ENCODE assay signal across 8 cellular contexts in genomic region chr19:49889687-49890348, GRCh38. TPM values are rescaled to one million over a fixed set of nuclear protein-coding genes. Genes with fewer than 3 reads are reported as not detected.
A peak's percentile ranks its signal among the peaks of the same experiment; 100 is the strongest.
DNase-seq lines count a peak whose midpoint lies in the region; ATAC-seq and TF ChIP-seq lines count a peak whose summit lies in the region.

No MANE protein-coding gene starts in this region.

- H3K79me2 ChIP-seq in OCI-LY3 (ENCODE audit: low read length) = peaks cover 23% of the 10 kb centered on the region

- H3K27ac ChIP-seq in OCI-LY3 (ENCODE audit: low read length) (peak overlapping the region; percentile 78), upper lobe of left lung (no peak overlapping the region)

- peaks cover 41% of the 10 kb centered on the region for H4K20me1 ChIP-seq in OCI-LY3 (ENCODE audit: insufficient read depth, low read length)

- peak in 1 of 4 donors; percentile 20 for TF ChIP-seq POLR2A in upper lobe of left lung (IDR thresholded peaks at IDR 0.05)

- H3K4me1 ChIP-seq in OCI-LY3 (ENCODE audit: low read length) (peaks cover 69% of the 10 kb centered on the region), upper lobe of left lung (peaks cover 10 to 13% (median 11%) of the 10 kb centered on the region in 4 donors)

- TF ChIP-seq CTCF in OCI-LY3 (IDR thresholded peaks at IDR 0.05; ENCODE audit: low read depth, low read length) (no peak), upper lobe of left lung (IDR thresholded peaks at IDR 0.05) (peak; percentile 67 to 96 (median 91))

- H3K9ac ChIP-seq in OCI-LY3 (ENCODE audit: low read length) = no peak overlapping the region

- H3K27me3 ChIP-seq in OCI-LY3 (ENCODE audit: low read depth, low read length) = no peaks in the 10 kb centered on the region
- H3K27me3 ChIP-seq in upper lobe of left lung = peaks cover 0 to 3% (median 0%) of the 10 kb centered on the region in 4 donors
- H3K27me3 ChIP-seq in MG63 = no peaks in the 10 kb centered on the region

- intact Hi-C loops in Right ventricle myocardium inferior (cut with DNase I) (no loop called here), posterior vena cava (cut with DNase I) (no loop called here)

- H3K36me3 ChIP-seq in OCI-LY3 (replicated peaks; ENCODE audit: low read depth, low read length) = peaks cover 58% of the 10 kb centered on the region
- peaks cover 3 to 25% (median 16%) of the 10 kb centered on the region in 4 donors for H3K36me3 ChIP-seq in upper lobe of left lung
- peaks cover 3% of the 10 kb centered on the region for H3K36me3 ChIP-seq in MG63

- 38% methylated on average over 68 of the region's 71 CpGs; no CpG with 5 or more reads in 1 of the 2 donors for WGBS in upper lobe of left lung, 2 donors

- peak; percentile 68 for ATAC-seq in Right ventricle myocardium inferior
- ATAC-seq in upper lobe of left lung (ENCODE audit: low FRiP score in 2 of 2) = peak; percentile 50 to 89
- ATAC-seq in GM21786 (IDR thresholded peaks at IDR 0.05; ENCODE audit: unreplicated experiment) = no peak

- no peak overlapping the region; the same call in 1 of the 2 replicates for H3K4me3 ChIP-seq in OCI-LY3 (ENCODE audit: low read length)
- H3K4me3 ChIP-seq in upper lobe of left lung = peak overlapping the region in 3 of 4 donors; percentile 33 to 52 (median 43)
- no peak overlapping the region for H3K4me3 ChIP-seq in MG63

- no peaks in the 10 kb centered on the region for H3K9me3 ChIP-seq in OCI-LY3 (ENCODE audit: insufficient read depth, low read length)
- no peaks in the 10 kb centered on the region for H3K9me3 ChIP-seq in upper lobe of left lung
- H3K9me3 ChIP-seq in MG63 = no peaks in the 10 kb centered on the region

- peak overlapping the region; percentile 56 for H3K4me2 ChIP-seq in OCI-LY3 (ENCODE audit: low read length)

- no peak for TF ChIP-seq EP300 in upper lobe of left lung (IDR thresholded peaks at IDR 0.05)

- no peak overlapping the region for H2AFZ ChIP-seq in OCI-LY3 (ENCODE audit: low read depth, low read length)

- peak; percentile 75 for DNase-seq in GM03348 (ENCODE audit: low spot score)
- DNase-seq in activated naive CD4-positive, alpha-beta T cell treated with Interleukin-2 at 50 U/mL for 16 hours = peak; percentile 77
- DNase-seq in Right ventricle myocardium inferior (ENCODE audit: missing footprints) = peak; percentile 91
- DNase-seq in posterior vena cava (ENCODE audit: low spot score) = peak; percentile 94
- peak; percentile 77 to 96 for DNase-seq in upper lobe of left lung
- no peak for DNase-seq in MG63

RNA-seq across cellular contexts. Expression of gene IL4I1, which starts 6.9 kb away (rescaled TPM):
- total RNA-seq in Right ventricle myocardium inferior (0.30 TPM), posterior vena cava (1 to 10 TPM; 1.1 to 1.3 TPM), upper lobe of left lung (1 to 10 TPM in 5 of 6 donors, under 1 TPM in 1; 0.44 to 7.3 (median 2.1) TPM)
- 3.6 TPM in 1 of 2 replicates, not detected in the other for total RNA-seq in MG63 (2014; rRNA removed; shearing (Covaris generic); ENCODE audit: low replicate concordance)

RNA-seq across cellular contexts. Expression of gene TBC1D17, which starts 12.3 kb away (rescaled TPM):
- total RNA-seq in Right ventricle myocardium inferior = 44.9 TPM
- total RNA-seq in posterior vena cava = 10 to 100 TPM; 28.7 to 36.3 TPM
- 100 to 1,000 TPM in 1 of 6 donors, 10 to 100 TPM in 5; 22.9 to 140 (median 61.2) TPM for total RNA-seq in upper lobe of left lung
- total RNA-seq in MG63 (2014; rRNA removed; shearing (Covaris generic); ENCODE audit: low replicate concordance) = 5.2 and 11.5 TPM in 2 replicates

RNA-seq across cellular contexts. Expression of gene AKT1S1, which starts 12.7 kb away (rescaled TPM):
- total RNA-seq in Right ventricle myocardium inferior = 37.2 TPM
- total RNA-seq in posterior vena cava = 10 to 100 TPM; 26.5 to 28.9 TPM
- 10 to 100 TPM; 11.8 to 35.5 (median 25.7) TPM for total RNA-seq in upper lobe of left lung
- 12.1 and 16.5 TPM in 2 replicates for total RNA-seq in MG63 (2014; rRNA removed; shearing (Covaris generic); ENCODE audit: low replicate concordance)

RNA-seq across cellular contexts. Expression of gene PNKP, which starts 22.4 kb away (rescaled TPM):
- total RNA-seq in Right ventricle myocardium inferior (36.9 TPM), posterior vena cava (10 to 100 TPM; 40.5 to 43.4 TPM), upper lobe of left lung (100 to 1,000 TPM in 2 of 6 donors, 10 to 100 TPM in 4; 47.6 to 321 (median 88.6) TPM)
- 29.4 and 46.4 TPM in 2 replicates for total RNA-seq in MG63 (2014; rRNA removed; shearing (Covaris generic); ENCODE audit: low replicate concordance)

RNA-seq across cellular contexts. Expression of gene PTOV1, which starts 38.9 kb away (rescaled TPM):
- 122 TPM for total RNA-seq in Right ventricle myocardium inferior
- 10 to 100 TPM; 78.7 to 95.2 TPM for total RNA-seq in posterior vena cava
- 100 to 1,000 TPM in 3 of 6 donors, 10 to 100 TPM in 3; 60.2 to 136 (median 106) TPM for total RNA-seq in upper lobe of left lung
- 45.1 and 96.1 TPM in 2 replicates for total RNA-seq in MG63 (2014; rRNA removed; shearing (Covaris generic); ENCODE audit: low replicate concordance)

Comparison
In these comparisons a context has a peak if more than half of its experiments do, and no peak if none do; other contexts are left out.
1. H3K4me3 ChIP-seq: peak in upper lobe of left lung (3 of 4); none in OCI-LY3 (single experiment) and MG63 (single experiment).